Comparison of ENCODE assay signal across 8 cellular contexts in genomic region chr7:17298102-17298839, GRCh38. TPM values are rescaled to one million over a fixed set of nuclear protein-coding genes. Genes with fewer than 3 reads are reported as not detected.
A peak's percentile ranks its signal among the peaks of the same experiment; 100 is the strongest.
DNase-seq lines count a peak whose midpoint lies in the region; ATAC-seq and TF ChIP-seq lines count a peak whose summit lies in the region.

AHR (plus strand) TSS chr7:17298652; CDS start chr7:17299265, 613 bp downstream.

- H3K27me3 ChIP-seq in hepatocyte = no peaks in the 10 kb centered on the region

- peaks cover 20% of the 10 kb centered on the region for H4K20me1 ChIP-seq in hepatocyte (ENCODE audit: insufficient read depth, poor library complexity, severe bottlenecking)

- ATAC-seq in HG02610 (IDR thresholded peaks at IDR 0.05; ENCODE audit: unreplicated experiment) = peak; percentile 69

- H3K4me1 ChIP-seq in hepatocyte (ENCODE audit: insufficient read depth) = no peaks in the 10 kb centered on the region

- in situ Hi-C loops in astrocyte of the cerebellum (cut with HindIII; ENCODE audit: low sequenced_read_pairs) = no loop called here

- H3K27ac ChIP-seq in hepatocyte = peak within 1 kb of the TSS; percentile 90

- no peaks in the 10 kb centered on the region for H3K36me3 ChIP-seq in hepatocyte (replicated peaks; ENCODE audit: insufficient read depth, low read depth)

- H3K9me2 ChIP-seq in hepatocyte (replicated peaks; ENCODE audit: insufficient read depth) = no peaks in the 10 kb centered on the region

- TF ChIP-seq CTCF in GM12865 (IDR thresholded peaks at IDR 0.05; ENCODE audit: insufficient read depth, low read depth, low read length, missing control alignments) (no peak), astrocyte of the cerebellum (IDR thresholded peaks at IDR 0.05; ENCODE audit: low read depth, low read length, missing control alignments) (no peak), hepatocyte (IDR thresholded peaks at IDR 0.05; ENCODE audit: poor library complexity) (no peak), retinal pigment epithelial cell (conservative IDR thresholded peaks at IDR 0.05; ENCODE audit: low read depth, low read length) (no peak)

- no peaks in the 10 kb centered on the region for H3K9me3 ChIP-seq in hepatocyte (ENCODE audit: low read depth)

- WGBS in hepatocyte (ENCODE audit: low lambda C conversion rate, missing lambda C conversion rate) = 13% methylated on average over 17 of the region's 46 CpGs

- peaks cover 42% of the 10 kb centered on the region for H3K79me2 ChIP-seq in hepatocyte

- DNase-seq in GM12865 (ENCODE audit: low read depth) (peak; percentile 98), NCI-H1417 treated with DMSO at 0.1 percent for 48 hours (lab: John Stamatoyannopoulos, UW) (peak; percentile 53), T-helper 22 cell (ENCODE audit: low read depth) (peak; percentile 78), astrocyte of the cerebellum (ENCODE audit: low read depth) (peak; percentile 90), hepatocyte (ENCODE audit: low spot score) (peak; percentile 95), retinal pigment epithelial cell (ENCODE audit: low read depth) (peak; percentile 81), retina (no peak)

- H3K4me2 ChIP-seq in hepatocyte = peak within 1 kb of the TSS; percentile 73

- peak within 1 kb of the TSS; percentile 93 for H2AFZ ChIP-seq in hepatocyte

- H3K4me3 ChIP-seq in GM12865 (ENCODE audit: low read depth, low read length) = peak within 1 kb of the TSS; percentile 80
- H3K4me3 ChIP-seq in astrocyte of the cerebellum (ENCODE audit: low read depth, low read length) = peak within 1 kb of the TSS; percentile 92
- peak within 1 kb of the TSS; percentile 88 for H3K4me3 ChIP-seq in hepatocyte
- H3K4me3 ChIP-seq in retinal pigment epithelial cell (ENCODE audit: low read length) = peak within 1 kb of the TSS; percentile 75

RNA-seq across cellular contexts. Expression of gene AHR, which starts in this region (rescaled TPM):
- total RNA-seq in hepatocyte = 67.1 and 69.8 TPM in 2 replicates
- 10.6 and 11.0 TPM in 2 replicates for polyA plus RNA-seq in hepatocyte
